10 cellular contexts compared by ENCODE assay signal in the genomic region with DNA sequence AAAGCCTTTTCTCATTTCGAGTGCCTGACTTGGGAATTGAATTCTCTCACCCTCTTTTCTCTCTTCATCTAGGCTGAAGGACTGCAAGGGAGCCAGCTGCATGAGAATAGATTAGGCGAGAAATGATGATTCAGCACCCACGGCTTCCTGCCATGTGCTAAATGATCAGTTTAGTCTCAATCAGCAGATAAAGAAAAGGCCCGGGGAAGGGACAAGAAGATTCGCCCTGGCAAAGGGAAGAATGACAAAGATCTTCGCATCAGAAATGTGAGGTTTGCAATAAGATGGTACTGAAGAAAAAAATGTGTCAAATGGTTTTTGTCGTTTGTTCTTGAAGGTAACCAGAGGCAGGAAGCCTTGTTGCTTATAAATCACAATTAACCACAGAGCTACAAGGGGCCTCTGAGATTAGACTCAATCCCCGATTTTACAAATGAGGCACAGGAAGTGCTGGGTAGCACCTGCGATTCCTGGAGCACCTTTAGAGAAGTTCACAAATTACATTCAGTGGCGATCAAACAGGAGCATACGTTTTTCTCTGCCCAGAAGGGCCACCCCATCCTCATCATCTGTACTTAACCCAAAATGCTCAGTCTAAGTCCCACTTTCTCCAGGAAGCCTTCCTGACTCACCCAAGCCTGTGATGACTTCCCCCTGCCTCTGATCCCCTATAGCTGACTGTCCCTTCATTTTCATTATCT.
DNase-seq lines count a peak whose midpoint lies in the region; ATAC-seq, FAIRE-seq and TF ChIP-seq lines count a peak whose summit lies in the region.
"Had no signal": no experiment of that assay in that cellular context is flagged by ENCODE, and none has a peak within 500 bp of the region (broad histone marks: within the 10 kb centered on the region; RNA-seq: fewer than 3 reads in every experiment).

No MANE protein-coding gene starts in this region.

- DNase-seq in activated CD4-positive, alpha-beta T cell treated with anti-CD3 and anti-CD28 coated beads for 48 hours: peak; percentile 57
- DNase-seq in activated CD4-positive, alpha-beta T cell treated with anti-CD3 and anti-CD28 coated beads, Interleukin-2, amount 10 ng/mL, durations not matched to agents 7 days and 5 days: no peak
- DNase-seq in activated CD8-positive, alpha-beta T cell treated with anti-CD3 and anti-CD28 coated beads for 36 hours: peak; percentile 54
- peak; percentile 35 for DNase-seq in iPS DF 6.9 (ENCODE audit: low read depth, low spot score)
- DNase-seq in stimulated activated naive CD8-positive, alpha-beta T cell treated with anti-CD3 and anti-CD28 coated beads, Interleukin-15, Interleukin-2, amounts not matched to agents 100 U/mL and 50 U/mL, for 24 hours: peak; percentile 29
- no peak for DNase-seq in SHP77 treated with DMSO at 0.1 percent for 48 hours (lab: John Stamatoyannopoulos, UW)
- no peak for DNase-seq in urothelium cell line (ENCODE audit: low spot score)
- DNase-seq: left cardiac atrium, T-helper 9 cell had no signal

- no peak overlapping the region for H3K27ac Mint-ChIP-seq in activated CD4-positive, alpha-beta T cell treated with anti-CD3 and anti-CD28 coated beads, Interleukin-2, amount 10 ng/mL, durations not matched to agents 7 days and 5 days
- peak overlapping the region; percentile 21 for H3K27ac Mint-ChIP-seq in activated CD8-positive, alpha-beta T cell treated with anti-CD3 and anti-CD28 coated beads for 36 hours

- H3K36me3 ChIP-seq in iPS DF 6.9 (ENCODE audit: control insufficient read depth, insufficient read depth, low read length): no peaks in the 10 kb centered on the region

- H3K27ac ChIP-seq in iPS DF 6.9 (ENCODE audit: low read length): no peak overlapping the region

- no peak for FAIRE-seq in urothelium cell line (lab: Jason Lieb, UNC)

- H3K4me1 ChIP-seq in iPS DF 6.9 (ENCODE audit: control insufficient read depth, insufficient read depth, low read length): peaks cover 5% of the 10 kb centered on the region

- no peak overlapping the region for H3K4me3 Mint-ChIP-seq in activated CD4-positive, alpha-beta T cell treated with anti-CD3 and anti-CD28 coated beads, Interleukin-2, amount 10 ng/mL, durations not matched to agents 7 days and 5 days
- no peak overlapping the region for H3K4me3 Mint-ChIP-seq in activated CD8-positive, alpha-beta T cell treated with anti-CD3 and anti-CD28 coated beads for 36 hours

- no peaks in the 10 kb centered on the region for H3K9me3 ChIP-seq in iPS DF 6.9 (ENCODE audit: control insufficient read depth, insufficient read depth, low read length)

- peaks cover 3% of the 10 kb centered on the region for H3K27me3 Mint-ChIP-seq in activated CD4-positive, alpha-beta T cell treated with anti-CD3 and anti-CD28 coated beads, Interleukin-2, amount 10 ng/mL, durations not matched to agents 7 days and 5 days
- peaks cover 11% of the 10 kb centered on the region for H3K27me3 Mint-ChIP-seq in activated CD8-positive, alpha-beta T cell treated with anti-CD3 and anti-CD28 coated beads for 36 hours

- CTCF ChIA-PET in activated CD4-positive, alpha-beta T cell treated with anti-CD3 and anti-CD28 coated beads, Interleukin-2, amount 10 ng/mL, durations not matched to agents 7 days and 5 days (lab: Charles Lee): interaction anchor here (1.0 to 1.6 kb wide), 3 partner anchors 8 to 24 kb away, joined by 3 to 6 read pairs (median 4); no protein-coding TSS in a partner anchor
- CTCF ChIA-PET in activated CD8-positive, alpha-beta T cell treated with anti-CD3 and anti-CD28 coated beads for 36 hours (lab: Charles Lee): interaction anchor here (1.6 kb wide), 1 partner anchor 15 kb away, joined by 3 read pairs; no protein-coding TSS in a partner anchor

- no peaks in the 10 kb centered on the region for H3K9me3 Mint-ChIP-seq in activated CD4-positive, alpha-beta T cell treated with anti-CD3 and anti-CD28 coated beads, Interleukin-2, amount 10 ng/mL, durations not matched to agents 7 days and 5 days
- H3K9me3 Mint-ChIP-seq in activated CD8-positive, alpha-beta T cell treated with anti-CD3 and anti-CD28 coated beads for 36 hours: no peaks in the 10 kb centered on the region

- intact Hi-C loops in activated CD8-positive, alpha-beta T cell treated with anti-CD3 and anti-CD28 coated beads for 36 hours (cut with micrococcal nuclease): no loop called here

- ATAC-seq in activated CD8-positive, alpha-beta T cell treated with anti-CD3 and anti-CD28 coated beads for 36 hours: peak; percentile 70
- ATAC-seq in stimulated activated naive CD8-positive, alpha-beta T cell treated with anti-CD3 and anti-CD28 coated beads, Interleukin-15, Interleukin-2, amounts not matched to agents 100 U/mL and 50 U/mL, for 24 hours: peak; percentile 46
- no peak for ATAC-seq in GM21381 (IDR thresholded peaks at IDR 0.05; ENCODE audit: unreplicated experiment)
- ATAC-seq: left cardiac atrium had no signal

- no CpG with 5 or more reads among the region's 11 CpGs for WGBS in iPS DF 6.9 (ENCODE audit: insufficient coverage, insufficient read length)

- no peaks in the 10 kb centered on the region for H3K36me3 Mint-ChIP-seq in activated CD4-positive, alpha-beta T cell treated with anti-CD3 and anti-CD28 coated beads, Interleukin-2, amount 10 ng/mL, durations not matched to agents 7 days and 5 days (ENCODE audit: low read depth)
- no peaks in the 10 kb centered on the region for H3K36me3 Mint-ChIP-seq in activated CD8-positive, alpha-beta T cell treated with anti-CD3 and anti-CD28 coated beads for 36 hours (ENCODE audit: low read depth)

- no peaks in the 10 kb centered on the region for H3K27me3 ChIP-seq in iPS DF 6.9 (ENCODE audit: control insufficient read depth, insufficient read depth, low read length)

- peaks cover 19% of the 10 kb centered on the region for H3K4me1 Mint-ChIP-seq in activated CD4-positive, alpha-beta T cell treated with anti-CD3 and anti-CD28 coated beads, Interleukin-2, amount 10 ng/mL, durations not matched to agents 7 days and 5 days
- H3K4me1 Mint-ChIP-seq in activated CD8-positive, alpha-beta T cell treated with anti-CD3 and anti-CD28 coated beads for 36 hours (ENCODE audit: low read depth): peaks cover 11% of the 10 kb centered on the region

- H3K4me3 ChIP-seq in iPS DF 6.9 (ENCODE audit: low read length): no peak overlapping the region

- no peak for TF ChIP-seq CTCF in activated CD8-positive, alpha-beta T cell treated with anti-CD3 and anti-CD28 coated beads for 36 hours (IDR thresholded peaks at IDR 0.05)

- POLR2A ChIA-PET in activated CD4-positive, alpha-beta T cell treated with anti-CD3 and anti-CD28 coated beads, Interleukin-2, amount 10 ng/mL, durations not matched to agents 7 days and 5 days (lab: Charles Lee): no interaction called here
- POLR2A ChIA-PET in activated CD8-positive, alpha-beta T cell treated with anti-CD3 and anti-CD28 coated beads for 36 hours (lab: Charles Lee): interaction anchor here (1.0 to 1.1 kb wide), 2 partner anchors 57 to 72 kb away, joined by 3 read pairs; no protein-coding TSS in a partner anchor

Comparison
In these comparisons a context has a peak if more than half of its experiments do, and no peak if none do; other contexts are left out.
1. DNase-seq: peak in activated CD4-positive, alpha-beta T cell treated with anti-CD3 and anti-CD28 coated beads for 48 hours (single experiment), activated CD8-positive, alpha-beta T cell treated with anti-CD3 and anti-CD28 coated beads for 36 hours (single experiment), iPS DF 6.9 (single experiment) and stimulated activated naive CD8-positive, alpha-beta T cell treated with anti-CD3 and anti-CD28 coated beads, Interleukin-15, Interleukin-2, amounts not matched to agents 100 U/mL and 50 U/mL, for 24 hours (single experiment); none in activated CD4-positive, alpha-beta T cell treated with anti-CD3 and anti-CD28 coated beads, Interleukin-2, amount 10 ng/mL, durations not matched to agents 7 days and 5 days (single experiment), SHP77 treated with DMSO at 0.1 percent for 48 hours (single experiment) and urothelium cell line (single experiment).